Comparison of ENCODE assay signal across 11 cellular contexts in genomic region chr19:33520048-33520643, GRCh38. TPM values are rescaled to one million over a fixed set of nuclear protein-coding genes. Genes with fewer than 3 reads are reported as not detected.
DNase-seq lines count a peak whose midpoint lies in the region; ATAC-seq and TF ChIP-seq lines count a peak whose summit lies in the region.
"Had no signal": no experiment of that assay in that cellular context is flagged by ENCODE, and none has a peak within 500 bp of the region (broad histone marks: within the 10 kb centered on the region; RNA-seq: fewer than 3 reads in every experiment).

No MANE protein-coding gene starts in this region.

- peaks cover 13% of the 10 kb centered on the region for H3K4me1 Mint-ChIP-seq in activated CD4-positive, alpha-beta T cell treated with anti-CD3 and anti-CD28 coated beads, Interleukin-2, amount 10 ng/mL, durations not matched to agents 24 days and 14 days
- peaks cover 40% of the 10 kb centered on the region for H3K4me1 Mint-ChIP-seq in T-helper 17 cell

- no peaks in the 10 kb centered on the region for H3K36me3 ChIP-seq in psoas muscle (ENCODE audit: insufficient read depth in 1 of 2, low read depth in 1 of 2)
- H3K36me3 ChIP-seq: MG63 had no signal

- H3K9me3 ChIP-seq in T-helper 17 cell (ENCODE audit: control insufficient read depth, low read length, poor library complexity, severe bottlenecking) (no peaks in the 10 kb centered on the region), psoas muscle (no peaks in the 10 kb centered on the region)
- H3K9me3 ChIP-seq: MG63 had no signal

- WGBS in psoas muscle, 3 donors, result 50 to 57% (median 56%) methylated on average over 4 of the region's 4 CpGs

- H3K4me3 ChIP-seq in fibroblast of pulmonary artery (replicated peaks; ENCODE audit: low read depth, low read length) (peak overlapping the region; percentile 79), psoas muscle (peak overlapping the region; percentile 88)

- H3K36me3 Mint-ChIP-seq in activated CD4-positive, alpha-beta T cell treated with anti-CD3 and anti-CD28 coated beads, Interleukin-2, amount 10 ng/mL, durations not matched to agents 24 days and 14 days (ENCODE audit: low read depth), result no peaks in the 10 kb centered on the region
- no peaks in the 10 kb centered on the region for H3K36me3 Mint-ChIP-seq in T-helper 17 cell (ENCODE audit: low read depth)

- no peak overlapping the region for H3K27ac ChIP-seq in psoas muscle

- H3K27me3 Mint-ChIP-seq in activated CD4-positive, alpha-beta T cell treated with anti-CD3 and anti-CD28 coated beads, Interleukin-2, amount 10 ng/mL, durations not matched to agents 24 days and 14 days, result peaks cover 7% of the 10 kb centered on the region
- no peaks in the 10 kb centered on the region for H3K27me3 Mint-ChIP-seq in T-helper 17 cell

- peaks cover 10% of the 10 kb centered on the region for H3K4me1 ChIP-seq in psoas muscle

- DNase-seq in activated CD4-positive, alpha-beta T cell treated with anti-CD3 and anti-CD28 coated beads, Interleukin-2, amount 10 ng/mL, durations not matched to agents 24 days and 14 days, result no peak
- DNase-seq in activated CD4-positive, alpha-beta T cell treated with anti-CD3 and anti-CD28 coated beads for 4 hours, result no peak
- DNase-seq in T-helper 17 cell (no peak), fibroblast of pulmonary artery (ENCODE audit: low read depth) (no peak), psoas muscle (no peak), NCI-H2196 treated with DMSO at 0.1 percent for 48 hours (lab: John Stamatoyannopoulos, UW; ENCODE audit: unreplicated experiment) (no peak), MV-4-11 (lab: John Stamatoyannopoulos, UW) (no peak)
- no peak for DNase-seq in activated CD4-positive, CD25-positive, alpha-beta regulatory T cell (lab: John Stamatoyannopoulos, UW)
- DNase-seq: head of caudate nucleus; MG63; stimulated activated CD4-positive, alpha-beta T cell treated with anti-CD3 and anti-CD28 coated beads, Interleukin-15, amount 100 ng/mL, for 24 hours had no signal

- ATAC-seq in T-helper 17 cell, result no peak
- ATAC-seq in psoas muscle, result no peak

- intact Hi-C loops in activated CD4-positive, alpha-beta T cell treated with anti-CD3 and anti-CD28 coated beads, Interleukin-2, amount 10 ng/mL, durations not matched to agents 24 days and 14 days (cut with micrococcal nuclease), result no loop called here
- intact Hi-C loops in psoas muscle (cut with DNase I), result loop anchor here in 1 of 2 donors (10.0 kb wide), 1 partner anchor 255 kb away; no protein-coding TSS in a partner anchor

- H3K27ac Mint-ChIP-seq in activated CD4-positive, alpha-beta T cell treated with anti-CD3 and anti-CD28 coated beads, Interleukin-2, amount 10 ng/mL, durations not matched to agents 24 days and 14 days, result no peak overlapping the region
- peak overlapping the region; percentile 87 for H3K27ac Mint-ChIP-seq in T-helper 17 cell

- TF ChIP-seq CTCF in fibroblast of pulmonary artery (IDR thresholded peaks at IDR 0.05; ENCODE audit: low read length, missing control alignments) (no peak), psoas muscle (IDR thresholded peaks at IDR 0.05) (no peak)

- H3K9me3 Mint-ChIP-seq in activated CD4-positive, alpha-beta T cell treated with anti-CD3 and anti-CD28 coated beads, Interleukin-2, amount 10 ng/mL, durations not matched to agents 24 days and 14 days, result no peaks in the 10 kb centered on the region

- peak overlapping the region; percentile 93 for H3K4me3 Mint-ChIP-seq in activated CD4-positive, alpha-beta T cell treated with anti-CD3 and anti-CD28 coated beads, Interleukin-2, amount 10 ng/mL, durations not matched to agents 24 days and 14 days
- peak overlapping the region; percentile 93 for H3K4me3 Mint-ChIP-seq in T-helper 17 cell

- H3K27me3 ChIP-seq in psoas muscle (ENCODE audit: insufficient read depth in 3 of 3, low read length in 2 of 3), result no peaks in the 10 kb centered on the region
- H3K27me3 ChIP-seq: MG63 had no signal

RNA-seq across cellular contexts. Expression of gene PEPD, which starts 1.4 kb away (rescaled TPM):
- total RNA-seq in activated CD4-positive, alpha-beta T cell treated with anti-CD3 and anti-CD28 coated beads, Interleukin-2, amount 10 ng/mL, durations not matched to agents 24 days and 14 days, result 17.1 and 21.1 TPM in 2 replicates
- total RNA-seq in T-helper 17 cell (10 to 100 TPM; 38.5 to 41.4 TPM), psoas muscle (10 to 100 TPM; 26.3 to 37.1 (median 35.6) TPM)
- 10 to 100 TPM; 34.2 to 40.2 (median 35.1) TPM for polyA plus RNA-seq in psoas muscle
